Comparison of ENCODE assay signal across 3 cellular contexts in genomic region chr5:38851640-38852039, GRCh38.
TF ChIP-seq lines count a peak whose summit lies in the region.

No MANE protein-coding gene starts in this region.

TF ChIP-seq in HEK293, 187 proteins besides CTCF, POLR2A, EP300 and RAD21:
- peak; percentile 26; the same call in 1 of the 2 replicates for TF ChIP-seq PRDM1 (tag by site-specific recombination; IDR thresholded peaks at IDR 0.05)
TF ChIP-seq in HEK293: peak in this region for 1; not testable (repeated sequence) for 186.

TF ChIP-seq in K562, 482 proteins besides CTCF, POLR2A, EP300 and RAD21:
- TF ChIP-seq ZNF766 (CRISPR knock-in tag; conservative IDR thresholded peaks at IDR 0.05): 0 out of 2 replicates have a peak, but pooled peaks have one; percentile 25

TF ChIP-seq in HepG2, 621 proteins besides CTCF, POLR2A, EP300 and RAD21:
- peak; percentile 74; the same call in 1 of the 2 replicates for TF ChIP-seq HOMEZ (CRISPR knock-in tag; IDR thresholded peaks at IDR 0.05; ENCODE audit: low read depth)
- TF ChIP-seq ZSCAN5A (CRISPR knock-in tag; IDR thresholded peaks at IDR 0.05; ENCODE audit: borderline replicate concordance): peak; percentile 61; the same call in 1 of the 2 replicates
